12 cellular contexts compared by ENCODE assay signal in the genomic region with DNA sequence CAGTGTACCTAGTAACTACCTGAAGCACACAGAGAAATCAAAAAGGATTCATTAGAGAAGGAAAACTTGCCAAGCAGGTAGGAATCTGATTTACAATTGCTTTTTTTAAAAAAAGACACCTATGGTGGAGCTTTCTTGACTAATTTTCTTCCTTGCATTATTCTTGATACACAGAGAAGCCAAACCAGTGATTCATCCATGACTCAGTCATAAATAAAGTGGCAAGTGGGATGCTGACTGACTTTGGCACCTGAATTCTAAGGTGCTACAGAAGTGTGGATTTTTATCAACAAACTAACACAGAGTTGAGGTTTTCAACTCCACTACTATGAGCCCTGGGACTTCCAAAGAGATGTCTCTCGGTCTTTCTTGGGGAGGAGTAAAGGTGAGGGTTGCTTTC.
"Had no signal": no experiment of that assay in that cellular context is flagged by ENCODE, and none has a peak within 500 bp of the region (broad histone marks: within the 10 kb centered on the region; RNA-seq: fewer than 3 reads in every experiment).

No MANE protein-coding gene starts in this region.

- ATAC-seq: activated CD4-positive, CD25-positive, alpha-beta regulatory T cell treated with anti-CD3 and anti-CD28 coated beads, Interleukin-2, amount 50 U/mL, for 24 hours; stimulated activated naive CD8-positive, alpha-beta T cell treated with anti-CD3 and anti-CD28 coated beads, Interleukin-15, Interleukin-2, amounts not matched to agents 100 U/mL and 50 U/mL, for 24 hours had no signal

- H3K36me3 ChIP-seq: esophagus muscularis mucosa, suprapubic skin had no signal

- H3K27ac ChIP-seq: esophagus muscularis mucosa, suprapubic skin had no signal

- H3K4me1 ChIP-seq: esophagus muscularis mucosa, suprapubic skin had no signal

- DNase-seq: activated T-cell treated with anti-CD3 and anti-CD28 coated beads, Interleukin-2, amount 50 U/mL, for 1 hour; cerebellar nuclear complex; foreskin melanocyte; head of caudate nucleus; stimulated activated CD4-positive, alpha-beta T cell treated with anti-CD3 and anti-CD28 coated beads, Interleukin-4, amount 100 ng/mL, for 1 hour; stimulated activated CD8-positive, alpha-beta memory T cell treated with anti-CD3 and anti-CD28 coated beads, Interleukin-4, amount 100 ng/mL, for 48 hours; stimulated activated naive CD8-positive, alpha-beta T cell treated with anti-CD3 and anti-CD28 coated beads, Interleukin-15, Interleukin-2, amounts not matched to agents 100 U/mL and 50 U/mL, for 24 hours; T-helper 2 cell had no signal

- H3K4me3 ChIP-seq: esophagus muscularis mucosa, suprapubic skin had no signal

- FAIRE-seq: TTC549 had no signal
